8 cellular contexts compared by ENCODE assay signal in genomic region chr4:76067652-76068286, GRCh38. TPM values are rescaled to one million over a fixed set of nuclear protein-coding genes. Genes with fewer than 3 reads are reported as not detected.
DNase-seq lines count a peak whose midpoint lies in the region; ATAC-seq and TF ChIP-seq lines count a peak whose summit lies in the region.

No MANE protein-coding gene starts in this region.

- no peak overlapping the region for H3K27ac ChIP-seq in OCI-LY1 (ENCODE audit: low read depth, low read length, poor library complexity, severe bottlenecking)

- peaks cover 0 to 3% (median 2%) of the 10 kb centered on the region in 5 donors for H3K27me3 Mint-ChIP-seq in naive thymus-derived CD8-positive, alpha-beta T cell
- no peaks in the 10 kb centered on the region for H3K27me3 Mint-ChIP-seq in stimulated activated naive B cell treated with anti-CD40 and anti-IgM and Interleukin-4, amounts not matched to agents 10 μg/mL and 1 μg/mL and 100 μg/mL, for 72 hours

- peak; percentile 81 for ATAC-seq in GM18517 (IDR thresholded peaks at IDR 0.05; ENCODE audit: unreplicated experiment)
- ATAC-seq in naive thymus-derived CD8-positive, alpha-beta T cell = peak; percentile 69 to 75
- peak; percentile 91 to 96 for ATAC-seq in stimulated activated naive B cell treated with anti-CD40 and anti-IgM and Interleukin-4, amounts not matched to agents 10 μg/mL and 1 μg/mL and 100 μg/mL, for 72 hours (replicated peaks)

- no peaks in the 10 kb centered on the region for H4K20me1 ChIP-seq in OCI-LY1 (ENCODE audit: insufficient read depth, low read length)

- POLR2A ChIA-PET in naive thymus-derived CD8-positive, alpha-beta T cell (lab: Charles Lee) = no interaction called here

- H3K9me3 Mint-ChIP-seq in naive thymus-derived CD8-positive, alpha-beta T cell = no peaks in the 10 kb centered on the region
- no peaks in the 10 kb centered on the region for H3K9me3 Mint-ChIP-seq in stimulated activated naive B cell treated with anti-CD40 and anti-IgM and Interleukin-4, amounts not matched to agents 10 μg/mL and 1 μg/mL and 100 μg/mL, for 72 hours

- peak; percentile 84 for TF ChIP-seq CTCF in OCI-LY1 (IDR thresholded peaks at IDR 0.05; ENCODE audit: low read length)

- H3K4me1 Mint-ChIP-seq in naive thymus-derived CD8-positive, alpha-beta T cell = no peaks in the 10 kb centered on the region
- peaks cover 2 to 4% of the 10 kb centered on the region in 2 donors for H3K4me1 Mint-ChIP-seq in stimulated activated naive B cell treated with anti-CD40 and anti-IgM and Interleukin-4, amounts not matched to agents 10 μg/mL and 1 μg/mL and 100 μg/mL, for 72 hours

- H3K4me1 ChIP-seq in OCI-LY1 (ENCODE audit: insufficient read depth, low read length, severe bottlenecking) = no peaks in the 10 kb centered on the region

- H3K36me3 Mint-ChIP-seq in naive thymus-derived CD8-positive, alpha-beta T cell = no peaks in the 10 kb centered on the region
- H3K36me3 Mint-ChIP-seq in stimulated activated naive B cell treated with anti-CD40 and anti-IgM and Interleukin-4, amounts not matched to agents 10 μg/mL and 1 μg/mL and 100 μg/mL, for 72 hours = no peaks in the 10 kb centered on the region

- H3K79me2 ChIP-seq in OCI-LY1 (ENCODE audit: insufficient read depth, low read length) = no peaks in the 10 kb centered on the region

- no peaks in the 10 kb centered on the region for H3K9me2 ChIP-seq in OCI-LY1 (ENCODE audit: low read depth, low read length)

- no peak overlapping the region for H3K4me2 ChIP-seq in OCI-LY1 (ENCODE audit: low read length)

- no peak overlapping the region for H3K4me3 Mint-ChIP-seq in naive thymus-derived CD8-positive, alpha-beta T cell
- no peak overlapping the region for H3K4me3 Mint-ChIP-seq in stimulated activated naive B cell treated with anti-CD40 and anti-IgM and Interleukin-4, amounts not matched to agents 10 μg/mL and 1 μg/mL and 100 μg/mL, for 72 hours

- no peak overlapping the region for H2AFZ ChIP-seq in OCI-LY1 (ENCODE audit: low read length)

- no peak overlapping the region for H3K9ac ChIP-seq in OCI-LY1 (ENCODE audit: low read length)

- peak; percentile 76 for DNase-seq in AG08396 (ENCODE audit: low spot score)
- peak; percentile 44 for DNase-seq in HK-2 (ENCODE audit: unreplicated experiment)
- DNase-seq in activated CD8-positive, alpha-beta memory T cell treated with anti-CD3 and anti-CD28 coated beads, Interleukin-2, amount 50 U/mL, for 4 hours = peak; percentile 65
- peak; percentile 67 to 81 for DNase-seq in erythroblast (lab: John Stamatoyannopoulos, UW)
- DNase-seq in naive thymus-derived CD8-positive, alpha-beta T cell = peak; percentile 39 to 82 (median 60)
- DNase-seq in stimulated activated naive B cell treated with anti-CD40 and anti-IgM and Interleukin-4, amounts not matched to agents 10 μg/mL and 1 μg/mL and 100 μg/mL, for 72 hours = peak; percentile 52

- H3K27me3 ChIP-seq in OCI-LY1 (ENCODE audit: insufficient read depth, low read length) = no peaks in the 10 kb centered on the region

- TF ChIP-seq POLR2A in erythroblast (IDR thresholded peaks at IDR 0.05; ENCODE audit: low read length) = no peak

- H3K27ac Mint-ChIP-seq in naive thymus-derived CD8-positive, alpha-beta T cell = no peak overlapping the region
- H3K27ac Mint-ChIP-seq in stimulated activated naive B cell treated with anti-CD40 and anti-IgM and Interleukin-4, amounts not matched to agents 10 μg/mL and 1 μg/mL and 100 μg/mL, for 72 hours = no peak overlapping the region

- H3K4me3 ChIP-seq in OCI-LY1 (ENCODE audit: low read depth, low read length, poor library complexity, severe bottlenecking) = no peak overlapping the region

- no peaks in the 10 kb centered on the region for H3F3A ChIP-seq in OCI-LY1 (ENCODE audit: insufficient read depth, low read length)

- H3K36me3 ChIP-seq in OCI-LY1 (ENCODE audit: insufficient read depth, low read length) = no peaks in the 10 kb centered on the region

- H3K9me3 ChIP-seq in OCI-LY1 (ENCODE audit: low read length) = no peaks in the 10 kb centered on the region

RNA-seq across cellular contexts. Expression of gene ART3, which starts 6.7 kb away (rescaled TPM):
- total RNA-seq in naive thymus-derived CD8-positive, alpha-beta T cell = not detected
- polyA plus RNA-seq in naive thymus-derived CD8-positive, alpha-beta T cell = not detected

RNA-seq across cellular contexts. Expression of gene CXCL11, which starts 31.9 kb away (rescaled TPM):
- not detected for total RNA-seq in naive thymus-derived CD8-positive, alpha-beta T cell
- polyA plus RNA-seq in naive thymus-derived CD8-positive, alpha-beta T cell = not detected

RNA-seq across cellular contexts. Expression of gene CXCL10, which starts 44.5 kb away (rescaled TPM):
- not detected for total RNA-seq in naive thymus-derived CD8-positive, alpha-beta T cell
- not detected for polyA plus RNA-seq in naive thymus-derived CD8-positive, alpha-beta T cell
